9 cellular contexts compared by ENCODE assay signal in the genomic region with DNA sequence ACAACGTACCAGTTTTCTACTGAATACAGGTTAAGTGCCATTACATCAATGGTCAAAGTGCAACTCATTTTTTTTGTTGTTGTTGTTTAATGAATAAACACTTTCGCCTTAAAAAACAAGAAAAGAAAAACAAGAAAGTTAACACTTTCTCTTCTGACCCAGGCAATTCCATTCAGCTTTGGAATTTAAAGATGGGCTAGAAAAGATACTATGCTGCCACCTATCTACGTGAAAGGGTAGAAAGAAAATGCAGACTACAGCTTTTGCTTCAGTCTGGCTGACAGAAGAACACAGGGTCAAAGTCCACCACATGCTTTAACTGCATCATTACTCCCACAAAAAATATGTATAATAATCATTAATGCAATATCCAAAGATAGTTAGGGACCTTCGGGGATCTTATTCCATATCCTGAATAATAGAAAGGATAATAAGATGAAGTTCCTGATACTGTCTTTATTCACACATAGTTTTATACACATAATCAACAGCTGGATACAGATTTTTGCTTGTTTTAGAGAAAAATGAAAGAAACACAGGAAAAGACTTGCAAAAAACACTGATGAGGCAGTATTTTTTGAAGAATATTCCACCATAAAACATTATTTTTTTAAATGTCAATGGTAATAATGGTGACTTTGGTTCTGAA. TPM values are rescaled to one million over a fixed set of nuclear protein-coding genes. Genes with fewer than 3 reads are reported as not detected.
DNase-seq lines count a peak whose midpoint lies in the region; ATAC-seq and TF ChIP-seq lines count a peak whose summit lies in the region.
"Had no signal": no experiment of that assay in that cellular context is flagged by ENCODE, and none has a peak within 500 bp of the region (broad histone marks: within the 10 kb centered on the region; RNA-seq: fewer than 3 reads in every experiment).

No MANE protein-coding gene starts in this region.

- no peaks in the 10 kb centered on the region for H3K4me1 ChIP-seq in endodermal cell (ENCODE audit: control insufficient read depth, insufficient read depth, low read length)

- no peak overlapping the region for H3K27ac Mint-ChIP-seq in endodermal cell

- H3K4me1 Mint-ChIP-seq in endodermal cell: no peaks in the 10 kb centered on the region

- peak in 2 of 3 experiments; percentile 21 to 27 for DNase-seq in NCI-H1417 (lab: John Stamatoyannopoulos, UW)
- no peak for DNase-seq in NCI-H1417 treated with DMSO at 0.1 percent for 48 hours (lab: John Stamatoyannopoulos, UW)
- DNase-seq in NCI-H526 treated with DMSO at 0.1 percent for 48 hours (lab: John Stamatoyannopoulos, UW): peak; percentile 92
- no peak for DNase-seq in endodermal cell
- DNase-seq in putamen (ENCODE audit: low spot score): peak; percentile 14
- DNase-seq in activated CD8-positive, alpha-beta memory T cell treated with anti-CD3 and anti-CD28 coated beads for 24 hours: no peak
- no peak for DNase-seq in NCI-H524 treated with DMSO at 0.1 percent for 48 hours (lab: John Stamatoyannopoulos, UW)

- H3K4me3 Mint-ChIP-seq in endodermal cell: no peak overlapping the region

- H3K27me3 ChIP-seq in endodermal cell (ENCODE audit: control insufficient read depth, insufficient read depth, low read length, poor library complexity, severe bottlenecking): no peaks in the 10 kb centered on the region

- no peak for ATAC-seq in GM19328 (IDR thresholded peaks at IDR 0.05; ENCODE audit: unreplicated experiment)

- no peak overlapping the region for H3K4me3 ChIP-seq in endodermal cell (ENCODE audit: low read length)
- H3K4me3 ChIP-seq: skin epidermis had no signal

- 40% methylated on average over 3 of the region's 4 CpGs; no CpG with 5 or more reads in 1 of the 2 experiments for WGBS in endodermal cell (ENCODE audit: insufficient coverage in 1 of 2, insufficient read length in 1 of 2), 2 experiments

- no peaks in the 10 kb centered on the region for H3K27me3 Mint-ChIP-seq in endodermal cell (ENCODE audit: insufficient read depth)

- TF ChIP-seq CTCF in endodermal cell (conservative IDR thresholded peaks at IDR 0.05): peak; percentile 83

- peaks cover 79% of the 10 kb centered on the region for H3K36me3 ChIP-seq in endodermal cell (ENCODE audit: control insufficient read depth, insufficient read depth, low read length)

- peaks cover 36% of the 10 kb centered on the region for H3K9me3 ChIP-seq in endodermal cell (ENCODE audit: control insufficient read depth, low read length)

- no peak overlapping the region for H3K9ac ChIP-seq in endodermal cell (ENCODE audit: extremely low read depth, low read length, poor library complexity, severe bottlenecking)

- no peak overlapping the region for H3K27ac ChIP-seq in endodermal cell (ENCODE audit: low read depth, low read length)
- H3K27ac ChIP-seq: skin epidermis had no signal

- H3K9me3 Mint-ChIP-seq in endodermal cell: peaks cover 15% of the 10 kb centered on the region

- peaks cover 53% of the 10 kb centered on the region for H3K36me3 Mint-ChIP-seq in endodermal cell (ENCODE audit: low read depth)

RNA-seq across cellular contexts. Expression of a gene that starts 40.4 kb away (rescaled TPM):
- total RNA-seq in endodermal cell: 10 to 100 TPM; 17.1 to 18.6 TPM
- polyA plus RNA-seq in endodermal cell (2013, experiment 1 of 2): 10.9 TPM
- polyA plus RNA-seq in endodermal cell (2013, experiment 2 of 2): 10.8 TPM

Comparison
In these comparisons a context has a peak if more than half of its experiments do, and no peak if none do; other contexts are left out.
1. DNase-seq: peak in NCI-H1417 (2 of 3), NCI-H526 treated with DMSO at 0.1 percent for 48 hours (single experiment) and putamen (single experiment); none in NCI-H1417 treated with DMSO at 0.1 percent for 48 hours (single experiment), endodermal cell (single experiment), activated CD8-positive, alpha-beta memory T cell treated with anti-CD3 and anti-CD28 coated beads for 24 hours (single experiment) and NCI-H524 treated with DMSO at 0.1 percent for 48 hours (single experiment).